4 cellular contexts compared by ENCODE assay signal in the genomic region with DNA sequence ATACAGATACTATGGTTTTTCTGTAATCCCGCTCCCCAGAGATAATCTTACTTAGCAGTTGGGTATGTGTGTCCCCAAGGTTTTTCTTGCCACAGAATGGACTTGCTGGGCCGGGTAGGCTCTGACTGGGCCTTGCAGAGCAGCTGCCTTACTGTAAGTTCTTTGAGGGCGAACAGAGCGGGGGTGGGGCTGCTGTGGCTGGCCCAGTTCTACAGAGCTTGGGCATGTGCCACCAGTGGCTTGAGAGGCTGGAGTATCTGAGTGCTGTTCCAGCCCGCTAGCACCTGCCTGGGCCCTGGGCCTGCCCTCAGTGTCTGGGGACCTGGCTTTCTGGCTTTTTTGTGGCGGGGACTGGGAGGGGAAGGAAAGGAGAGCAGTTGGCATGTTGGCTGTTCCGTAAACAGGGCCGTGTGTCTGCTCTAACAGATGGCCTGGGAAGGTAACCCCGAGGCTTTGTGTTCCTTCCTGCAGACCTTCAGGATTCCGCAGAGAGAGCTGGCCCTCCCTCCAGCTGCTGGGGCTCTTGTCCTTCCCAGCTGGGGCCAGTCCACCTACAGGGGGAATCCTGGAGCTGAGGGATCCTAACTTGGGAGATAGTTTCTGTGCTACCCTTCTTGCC. TPM values are rescaled to one million over a fixed set of nuclear protein-coding genes. Genes with fewer than 3 reads are reported as not detected.
"Had no signal": no experiment of that assay in that cellular context is flagged by ENCODE, and none has a peak within 500 bp of the region (broad histone marks: within the 10 kb centered on the region; RNA-seq: fewer than 3 reads in every experiment).

No MANE protein-coding gene starts in this region.

RNA-seq across cellular contexts. Expression of gene RIMBP3B, which starts 56.6 kb away (rescaled TPM):
- total RNA-seq: osteoblast, sigmoid colon, thoracic aorta, ureter had no signal
